ENCODE assay signal across 1 cellular context in genomic region chr14:49977126-49977841, GRCh38.
TF ChIP-seq lines count a peak whose summit lies in the region.

No MANE protein-coding gene starts in this region.

TF ChIP-seq in IMR-90, 13 proteins besides CTCF, POLR2A, EP300 and RAD21 (continued from another document):
- TF ChIP-seq, protein P1, sequence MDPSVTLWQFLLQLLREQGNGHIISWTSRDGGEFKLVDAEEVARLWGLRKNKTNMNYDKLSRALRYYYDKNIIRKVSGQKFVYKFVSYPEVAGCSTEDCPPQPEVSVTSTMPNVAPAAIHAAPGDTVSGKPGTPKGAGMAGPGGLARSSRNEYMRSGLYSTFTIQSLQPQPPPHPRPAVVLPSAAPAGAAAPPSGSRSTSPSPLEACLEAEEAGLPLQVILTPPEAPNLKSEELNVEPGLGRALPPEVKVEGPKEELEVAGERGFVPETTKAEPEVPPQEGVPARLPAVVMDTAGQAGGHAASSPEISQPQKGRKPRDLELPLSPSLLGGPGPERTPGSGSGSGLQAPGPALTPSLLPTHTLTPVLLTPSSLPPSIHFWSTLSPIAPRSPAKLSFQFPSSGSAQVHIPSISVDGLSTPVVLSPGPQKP (IDR thresholded peaks at IDR 0.05; ENCODE audit: borderline replicate concordance, low read depth, low read length), result no peak
